ENCODE assay signal across 10 cellular contexts in the genomic region with DNA sequence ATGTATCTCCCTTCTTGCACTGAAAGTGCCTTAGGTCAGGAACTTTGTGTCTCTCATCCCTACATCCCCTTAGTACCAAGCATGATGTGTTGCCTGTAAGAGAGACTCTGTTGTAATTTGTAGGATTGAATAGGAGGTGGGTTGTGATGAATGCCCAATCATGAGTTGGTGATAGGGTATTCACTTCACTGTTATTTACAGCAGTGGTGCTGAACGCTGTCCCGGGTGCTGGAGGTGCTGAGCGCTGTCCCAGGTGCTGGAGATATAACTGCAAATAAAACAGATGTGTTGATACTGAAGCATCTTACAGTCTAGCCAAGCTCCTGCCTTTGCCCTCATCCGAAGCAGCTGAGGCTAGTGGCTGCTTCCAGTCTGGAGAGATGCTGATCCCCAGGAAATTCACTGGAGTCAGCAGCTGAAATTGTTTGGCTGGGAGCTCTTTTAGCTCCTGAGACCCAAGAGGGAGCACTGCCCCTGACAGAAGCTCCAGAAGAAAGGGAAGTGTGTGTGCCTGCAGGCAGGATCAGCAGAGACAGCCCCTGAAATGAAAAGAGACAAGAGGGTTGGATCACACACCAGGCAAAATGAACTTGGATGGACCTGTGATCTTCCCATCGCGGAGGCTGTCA.
A peak's percentile ranks its signal among the peaks of the same experiment; 100 is the strongest.
DNase-seq lines count a peak whose midpoint lies in the region; ATAC-seq and TF ChIP-seq lines count a peak whose summit lies in the region.
"Had no signal": no experiment of that assay in that cellular context is flagged by ENCODE, and none has a peak within 500 bp of the region (broad histone marks: within the 10 kb centered on the region; RNA-seq: fewer than 3 reads in every experiment).

No MANE protein-coding gene starts in this region.

- H3K4me3 ChIP-seq in left ventricle myocardium inferior (no peak overlapping the region), right atrium auricular region (no peak overlapping the region), SJCRH30 (no peak overlapping the region), foreskin fibroblast (ENCODE audit: low read depth in 1 of 2, low read length in 2 of 2) (no peak overlapping the region), ascending aorta (no peak overlapping the region)

- H3K36me3 ChIP-seq in left ventricle myocardium inferior (no peaks in the 10 kb centered on the region), right atrium auricular region (no peaks in the 10 kb centered on the region), SJCRH30 (no peaks in the 10 kb centered on the region), ascending aorta (no peaks in the 10 kb centered on the region)

- H3K4me1 ChIP-seq in left ventricle myocardium inferior, result no peaks in the 10 kb centered on the region
- no peaks in the 10 kb centered on the region for H3K4me1 ChIP-seq in right atrium auricular region
- H3K4me1 ChIP-seq in SJCRH30, result no peaks in the 10 kb centered on the region
- no peaks in the 10 kb centered on the region for H3K4me1 ChIP-seq in ascending aorta

- H3K9me3 ChIP-seq in left ventricle myocardium inferior (replicated peaks), result peaks cover 23% of the 10 kb centered on the region
- no peaks in the 10 kb centered on the region for H3K9me3 ChIP-seq in right atrium auricular region
- no peaks in the 10 kb centered on the region for H3K9me3 ChIP-seq in SJCRH30 (replicated peaks)
- no peaks in the 10 kb centered on the region for H3K9me3 ChIP-seq in ascending aorta

- H3K27ac ChIP-seq in left ventricle myocardium inferior (replicated peaks) (no peak overlapping the region), right atrium auricular region (no peak overlapping the region), SJCRH30 (no peak overlapping the region), ascending aorta (no peak overlapping the region)
- H3K27ac ChIP-seq: KMS-11 had no signal

- no peaks in the 10 kb centered on the region for H3K27me3 ChIP-seq in left ventricle myocardium inferior (ENCODE audit: low read depth)
- H3K27me3 ChIP-seq in right atrium auricular region, result no peaks in the 10 kb centered on the region
- no peaks in the 10 kb centered on the region for H3K27me3 ChIP-seq in SJCRH30
- no peaks in the 10 kb centered on the region for H3K27me3 ChIP-seq in ascending aorta

- intact Hi-C loops in left ventricle myocardium inferior (cut with micrococcal nuclease), result no loop called here
- intact Hi-C loops in ascending aorta (cut with DNase I), result no loop called here

- ATAC-seq in activated CD4-positive, CD25-positive, alpha-beta regulatory T cell treated with anti-CD3 and anti-CD28 coated beads, Interleukin-2, amount 50 U/mL, for 24 hours, result no peak
- ATAC-seq: natural killer cell treated with Interleukin-12 subunit alpha and Interleukin-12 subunit beta and Interleukin-15 and Interleukin-18, amount 100 ng/mL, for 72 hours had no signal

- DNase-seq in left ventricle myocardium inferior (peak; percentile 17), right atrium auricular region (ENCODE audit: low spot score) (no peak), SJCRH30 (peak; percentile 48 to 66), foreskin fibroblast (peak; percentile 6 to 63), NCI-H2107 treated with DMSO at 0.1 percent for 48 hours (lab: John Stamatoyannopoulos, UW; ENCODE audit: unreplicated experiment) (no peak), ascending aorta (ENCODE audit: low spot score in 2 of 2) (no peak), midbrain (lab: John Stamatoyannopoulos, UW) (no peak)

- no peak for TF ChIP-seq CTCF in left ventricle myocardium inferior (IDR thresholded peaks at IDR 0.05; ENCODE audit: borderline replicate concordance)
- TF ChIP-seq CTCF in right atrium auricular region (IDR thresholded peaks at IDR 0.05), result no peak
- no peak for TF ChIP-seq CTCF in foreskin fibroblast (IDR thresholded peaks at IDR 0.05; ENCODE audit: low read depth, low read length)
- no peak for TF ChIP-seq CTCF in ascending aorta (IDR thresholded peaks at IDR 0.05)

Comparison
In these comparisons a context has a peak if more than half of its experiments do, and no peak if none do; other contexts are left out.
1. DNase-seq: peak in left ventricle myocardium inferior (single experiment), SJCRH30 (2 of 2) and foreskin fibroblast (2 of 2); none in right atrium auricular region (single experiment), NCI-H2107 treated with DMSO at 0.1 percent for 48 hours (single experiment), ascending aorta (0 of 2) and midbrain (single experiment).